ENCODE assay signal across 1 cellular context in the genomic region with DNA sequence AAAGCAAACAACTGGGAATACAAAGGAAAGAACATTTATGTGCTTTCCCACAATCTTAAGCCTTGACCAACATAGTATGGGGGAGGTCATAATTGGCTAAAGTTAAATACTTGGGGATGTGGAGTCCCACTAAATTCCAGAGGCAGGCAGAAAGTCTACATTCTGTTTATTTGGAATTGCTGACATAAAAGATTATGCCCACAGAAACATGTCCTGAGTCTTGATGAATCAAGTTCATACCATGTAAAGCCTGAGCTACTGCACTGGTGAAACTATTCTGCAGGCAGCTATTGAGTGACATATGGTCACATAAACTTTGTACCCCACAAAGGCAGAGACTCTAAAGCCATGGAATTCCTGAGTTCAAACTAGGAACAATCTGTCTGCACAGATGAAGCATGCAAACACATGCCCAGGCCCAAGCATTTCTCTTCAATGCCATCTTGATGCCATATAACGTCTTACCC.
TF ChIP-seq lines count a peak whose summit lies in the region.

No MANE protein-coding gene starts in this region.

TF ChIP-seq in HepG2, 621 proteins besides CTCF, POLR2A, EP300 and RAD21 (continued from another document):
- TF ChIP-seq ZNF383 (CRISPR knock-in tag; IDR thresholded peaks at IDR 0.05; ENCODE audit: borderline replicate concordance) (no peak), TOPORS (CRISPR knock-in tag; IDR thresholded peaks at IDR 0.05) (no peak), FOXC1 (CRISPR knock-in tag; IDR thresholded peaks at IDR 0.05; ENCODE audit: borderline replicate concordance) (no peak), ZNF235 (CRISPR knock-in tag; IDR thresholded peaks at IDR 0.05; ENCODE audit: borderline replicate concordance) (no peak), KLF13 (CRISPR knock-in tag; IDR thresholded peaks at IDR 0.05) (no peak), HNF4A (CRISPR knock-in tag; IDR thresholded peaks at IDR 0.05) (peak; percentile 66), PCBP1 (IDR thresholded peaks at IDR 0.05; ENCODE audit: borderline replicate concordance, low read depth, low read length) (no peak), ZNF468 (CRISPR knock-in tag; IDR thresholded peaks at IDR 0.05) (no peak), SOX5 (CRISPR knock-in tag; IDR thresholded peaks at IDR 0.05; ENCODE audit: borderline replicate concordance) (0 out of 2 replicates have a peak, but pooled peaks have one; percentile 24), TBX3 (IDR thresholded peaks at IDR 0.05; ENCODE audit: borderline replicate concordance) (no peak), MAFK (conservative IDR thresholded peaks at IDR 0.05 in 1 of 2, IDR thresholded peaks at IDR 0.05 in 1 of 2; ENCODE audit: low read length in 2 of 2) (peak in 1 of 2 experiments; percentile 36; a peak in 1 of 4 replicates), HNF4G (IDR thresholded peaks at IDR 0.05; ENCODE audit: borderline replicate concordance, low read depth, low read length) (peak; percentile 8; the same call in 1 of the 2 replicates), HNF4G (CRISPR knock-in tag; IDR thresholded peaks at IDR 0.05; ENCODE audit: borderline replicate concordance, low read depth) (no peak), TEAD3 (CRISPR knock-in tag; optimal IDR thresholded peaks at IDR 0.05; ENCODE audit: borderline replicate concordance) (peak; percentile 70), LCORL (IDR thresholded peaks at IDR 0.05) (no peak), LCORL (CRISPR knock-in tag; IDR thresholded peaks at IDR 0.05) (no peak), RXRB (CRISPR knock-in tag; IDR thresholded peaks at IDR 0.05; ENCODE audit: borderline replicate concordance) (peak; percentile 12; the same call in 1 of the 2 replicates), BCL6 (CRISPR knock-in tag; IDR thresholded peaks at IDR 0.05) (0 out of 2 replicates have a peak, but pooled peaks have one; percentile 14), ZFP36 (IDR thresholded peaks at IDR 0.05; ENCODE audit: borderline replicate concordance, low read depth, low read length, partially characterized antibody) (no peak), ZNF567 (CRISPR knock-in tag; IDR thresholded peaks at IDR 0.05; ENCODE audit: borderline replicate concordance) (no peak), ZFP37 (CRISPR knock-in tag; IDR thresholded peaks at IDR 0.05; ENCODE audit: borderline replicate concordance) (peak; percentile 72), POLR2AphosphoS5 (IDR thresholded peaks at IDR 0.05; ENCODE audit: low read depth, low read length) (no peak), SP140L (CRISPR knock-in tag; IDR thresholded peaks at IDR 0.05; ENCODE audit: borderline replicate concordance) (no peak)
TF ChIP-seq in HepG2: peak in this region for 13.
